ENCODE assay signal across 1 cellular context in genomic region chr19:55434356-55434755, GRCh38.
TF ChIP-seq lines count a peak whose summit lies in the region.

No MANE protein-coding gene starts in this region.

TF ChIP-seq in H1, 55 proteins besides CTCF, POLR2A, EP300 and RAD21:
- TF ChIP-seq RBBP5 (IDR thresholded peaks at IDR 0.05; ENCODE audit: borderline replicate concordance, low read depth, low read length) (no peak), E2F6 (IDR thresholded peaks at IDR 0.05) (no peak), TBP (IDR thresholded peaks at IDR 0.05; ENCODE audit: low read depth, low read length) (no peak), SIX5 (IDR thresholded peaks at IDR 0.05; ENCODE audit: low read depth, low read length) (no peak), ZNF274 (IDR thresholded peaks at IDR 0.05; ENCODE audit: borderline replicate concordance, extremely low read depth, low read length) (no peak), SIRT6 (IDR thresholded peaks at IDR 0.05; ENCODE audit: low read length) (no peak), RXRA (IDR thresholded peaks at IDR 0.05; ENCODE audit: insufficient read depth, low read depth, low read length) (no peak), BRCA1 (IDR thresholded peaks at IDR 0.05; ENCODE audit: low read depth, low read length) (no peak), CHD1 (IDR thresholded peaks at IDR 0.05; ENCODE audit: low read depth, low read length) (no peak), POLR2AphosphoS5 (IDR thresholded peaks at IDR 0.05; ENCODE audit: low read depth, low read length) (no peak), SIN3A (conservative IDR thresholded peaks at IDR 0.05 in 1 of 2, IDR thresholded peaks at IDR 0.05 in 1 of 2; ENCODE audit: low read depth in 1 of 2, low read length in 2 of 2) (no peak), JUN (IDR thresholded peaks at IDR 0.05; ENCODE audit: low read depth, low read length) (no peak), KDM4A (IDR thresholded peaks at IDR 0.05; ENCODE audit: low read depth, low read length, severe bottlenecking) (no peak), BCL11A (IDR thresholded peaks at IDR 0.05; ENCODE audit: low read depth in 2 of 2, low read length in 2 of 2) (no peak), TCF12 (IDR thresholded peaks at IDR 0.05; ENCODE audit: low read depth, low read length) (no peak), TAF7 (optimal IDR thresholded peaks at IDR 0.05; ENCODE audit: borderline replicate concordance, low read depth, low read length) (no peak), SP2 (IDR thresholded peaks at IDR 0.05; ENCODE audit: low read length) (no peak), NRF1 (IDR thresholded peaks at IDR 0.05; ENCODE audit: low read depth, low read length) (no peak), POU5F1 (IDR thresholded peaks at IDR 0.05; ENCODE audit: low read depth, low read length) (no peak), SP1 (IDR thresholded peaks at IDR 0.05; ENCODE audit: low read depth, low read length) (no peak)
